ENCODE assay signal across 14 cellular contexts in the genomic region with DNA sequence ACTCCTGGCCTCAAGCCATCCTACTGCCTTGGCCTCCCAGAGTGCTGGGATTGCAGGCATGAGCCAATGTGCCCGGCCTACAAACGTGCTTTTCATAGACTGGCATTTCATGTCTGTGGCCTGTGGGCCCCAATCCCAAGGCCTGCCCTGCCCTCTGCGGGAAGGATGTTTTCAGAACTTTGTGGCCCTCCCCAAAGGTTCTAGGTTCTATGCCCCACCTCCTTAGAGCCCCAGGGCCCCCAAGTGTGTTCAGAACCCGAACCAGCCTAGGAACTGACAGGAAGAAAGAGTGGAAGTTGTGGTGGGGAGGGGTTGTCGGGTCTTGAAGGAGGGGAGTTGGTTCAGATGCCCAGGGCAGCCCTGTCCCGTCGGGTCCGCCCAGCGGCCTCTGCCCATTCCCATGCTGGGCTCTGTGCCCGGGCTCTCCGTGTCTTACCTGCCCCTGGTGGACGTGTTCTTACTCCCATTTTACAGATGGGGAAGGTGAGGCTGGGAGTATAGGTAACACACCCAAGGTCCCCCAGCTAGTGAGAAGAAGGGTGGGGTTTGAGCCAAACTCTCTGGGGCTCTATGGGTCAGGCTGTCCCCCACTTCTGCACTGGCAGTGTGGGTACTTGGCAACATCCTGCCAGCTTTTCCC.
DNase-seq lines count a peak whose midpoint lies in the region; ATAC-seq and TF ChIP-seq lines count a peak whose summit lies in the region.
"Had no signal": no experiment of that assay in that cellular context is flagged by ENCODE, and none has a peak within 500 bp of the region (broad histone marks: within the 10 kb centered on the region; RNA-seq: fewer than 3 reads in every experiment).

No MANE protein-coding gene starts in this region.

- peaks cover 15% of the 10 kb centered on the region for H3K9me3 ChIP-seq in BLaER1
- H3K9me3 ChIP-seq in WERI-Rb-1 (ENCODE audit: severe bottlenecking) = peaks cover 8% of the 10 kb centered on the region

- no peaks in the 10 kb centered on the region for H4K20me1 ChIP-seq in BLaER1

- H3K27me3 ChIP-seq in BLaER1 (no peaks in the 10 kb centered on the region), WERI-Rb-1 (ENCODE audit: insufficient read depth, low read depth, severe bottlenecking) (no peaks in the 10 kb centered on the region)
- H3K27me3 ChIP-seq: upper lobe of right lung had no signal

- no peak for ATAC-seq in GM19328 (IDR thresholded peaks at IDR 0.05; ENCODE audit: unreplicated experiment)
- ATAC-seq: naive thymus-derived CD4-positive, alpha-beta T cell; upper lobe of right lung had no signal

- peak overlapping the region; percentile 92 for H3K4me2 ChIP-seq in BLaER1

- peak overlapping the region; percentile 34 for H3K27ac Mint-ChIP-seq in osteocyte (ENCODE audit: unreplicated experiment)

- TF ChIP-seq CTCF in WERI-Rb-1 (IDR thresholded peaks at IDR 0.05; ENCODE audit: low read depth, low read length) (no peak), osteocyte (IDR thresholded peaks at IDR 0.05) (no peak), GM13977 (IDR thresholded peaks at IDR 0.05; ENCODE audit: extremely low read depth, insufficient read depth, missing control alignments) (no peak)

- H3K4me1 ChIP-seq in BLaER1 = peaks cover 86% of the 10 kb centered on the region

- H3K27me3 Mint-ChIP-seq in osteocyte (ENCODE audit: unreplicated experiment) = no peaks in the 10 kb centered on the region

- H3K4me3 ChIP-seq in BLaER1 = no peak overlapping the region
- no peak overlapping the region for H3K4me3 ChIP-seq in WERI-Rb-1 (ENCODE audit: low read depth, low read length)
- H3K4me3 ChIP-seq: left lung, upper lobe of right lung had no signal

- DNase-seq in WERI-Rb-1 (no peak), fibroblast of gingiva (ENCODE audit: low read depth) (peak; percentile 69), osteocyte (ENCODE audit: extremely low spot score, unreplicated experiment) (no peak), NCI-H2081 (lab: John Stamatoyannopoulos, UW) (no peak), GM13977 (ENCODE audit: low spot score) (no peak), NCI-H1092 (lab: John Stamatoyannopoulos, UW) (no peak)
- DNase-seq: activated effector memory CD4-positive, alpha-beta T cell treated with anti-CD3 and anti-CD28 coated beads, Interleukin-2, amount 50 U/mL, for 16 hours; effector CD4-positive, alpha-beta T cell; HCEC 1CT; naive thymus-derived CD4-positive, alpha-beta T cell; upper lobe of right lung had no signal

- in situ Hi-C loops in GM13977 (cut with MboI; ENCODE audit: low pct_unique_long_range_greater_than_20kb, low sequenced_read_pairs, unreplicated experiment) = no loop called here

- no peaks in the 10 kb centered on the region for H3K36me3 Mint-ChIP-seq in osteocyte (ENCODE audit: unreplicated experiment)

- no peak overlapping the region for H3K9ac ChIP-seq in BLaER1

- 0 out of 2 replicates have a peak overlapping the region, but pooled peaks have one; percentile 85 for H3K27ac ChIP-seq in BLaER1
- peak overlapping the region; percentile 90 for H3K27ac ChIP-seq in WERI-Rb-1

- peaks cover 5% of the 10 kb centered on the region for H3K9me3 Mint-ChIP-seq in osteocyte (ENCODE audit: unreplicated experiment)

- H3K4me3 Mint-ChIP-seq in osteocyte (ENCODE audit: unreplicated experiment) = no peak overlapping the region

- H3K36me3 ChIP-seq in BLaER1 = peaks cover 4% of the 10 kb centered on the region; the same call in 1 of the 2 replicates
- H3K36me3 ChIP-seq in WERI-Rb-1 = no peaks in the 10 kb centered on the region
- H3K36me3 ChIP-seq: left lung, upper lobe of right lung had no signal

- H3K4me1 Mint-ChIP-seq in osteocyte (ENCODE audit: unreplicated experiment) = peaks cover 19% of the 10 kb centered on the region
